In genomic region chr5:32076699-32077695, GRCh38 we compare ENCODE assay signal across 8 cellular contexts.
A peak's percentile ranks its signal among the peaks of the same experiment; 100 is the strongest.
DNase-seq lines count a peak whose midpoint lies in the region; ATAC-seq, FAIRE-seq and TF ChIP-seq lines count a peak whose summit lies in the region.

No MANE protein-coding gene starts in this region.

- no peaks in the 10 kb centered on the region for H3K36me3 ChIP-seq in SU-DHL-6 (ENCODE audit: low read length)

- ATAC-seq in GM18873 (IDR thresholded peaks at IDR 0.05; ENCODE audit: low FRiP score, unreplicated experiment) (no peak), HG03457 (IDR thresholded peaks at IDR 0.05; ENCODE audit: unreplicated experiment) (no peak)

- no peak overlapping the region for H3K27ac ChIP-seq in SU-DHL-6 (ENCODE audit: low read depth, low read length)

- no peak overlapping the region for H3K9ac ChIP-seq in SU-DHL-6 (ENCODE audit: low read length)

- H4K20me1 ChIP-seq in SU-DHL-6 (ENCODE audit: low read depth, low read length), result no peaks in the 10 kb centered on the region

- H3K4me2 ChIP-seq in SU-DHL-6 (ENCODE audit: low read depth, low read length, poor library complexity, severe bottlenecking), result no peak overlapping the region

- DNase-seq in AG09309 (ENCODE audit: low read depth) (peak; percentile 8), MV-4-11 (lab: John Stamatoyannopoulos, UW) (peak; percentile 53), midbrain (lab: John Stamatoyannopoulos, UW) (peak; percentile 75)

- peak; percentile 87 for FAIRE-seq in endometrium (lab: Jason Lieb, UNC)

- no peaks in the 10 kb centered on the region for H3K9me2 ChIP-seq in SU-DHL-6 (replicated peaks; ENCODE audit: insufficient read depth, low read length)

- H3K79me2 ChIP-seq in SU-DHL-6 (ENCODE audit: insufficient read depth, low read length), result no peaks in the 10 kb centered on the region

- H3K9me3 ChIP-seq in SU-DHL-6 (ENCODE audit: insufficient read depth, low read length), result no peaks in the 10 kb centered on the region

- TF ChIP-seq CTCF in AG09309 (IDR thresholded peaks at IDR 0.05; ENCODE audit: control insufficient read depth, insufficient read depth, low read depth, low read length, missing control alignments), result peak; percentile 76
- TF ChIP-seq CTCF in GM12874 (IDR thresholded peaks at IDR 0.05; ENCODE audit: insufficient read depth, low read depth, low read length), result peak; percentile 59
- peak; percentile 81 for TF ChIP-seq CTCF in SU-DHL-6 (IDR thresholded peaks at IDR 0.05; ENCODE audit: insufficient read depth, low read length, poor library complexity, severe bottlenecking)

- H3F3A ChIP-seq in SU-DHL-6 (ENCODE audit: insufficient read depth), result no peaks in the 10 kb centered on the region

- no peaks in the 10 kb centered on the region for H3K27me3 ChIP-seq in SU-DHL-6 (ENCODE audit: low read length)

- H2AFZ ChIP-seq in SU-DHL-6 (ENCODE audit: low read depth, low read length, severe bottlenecking), result no peak overlapping the region

- H3K4me3 ChIP-seq in AG09309 (ENCODE audit: control insufficient read depth, low read depth, low read length) (no peak overlapping the region), SU-DHL-6 (ENCODE audit: insufficient read depth, low read length, poor library complexity, severe bottlenecking) (no peak overlapping the region)

Comparison
In these comparisons a context has a peak if more than half of its experiments do, and no peak if none do; other contexts are left out.
1. DNase-seq: peak in every context shown above with its lines; median percentile 75 in midbrain; 53 in MV-4-11; 8 in AG09309.